ENCODE assay signal across 8 cellular contexts in the genomic region with DNA sequence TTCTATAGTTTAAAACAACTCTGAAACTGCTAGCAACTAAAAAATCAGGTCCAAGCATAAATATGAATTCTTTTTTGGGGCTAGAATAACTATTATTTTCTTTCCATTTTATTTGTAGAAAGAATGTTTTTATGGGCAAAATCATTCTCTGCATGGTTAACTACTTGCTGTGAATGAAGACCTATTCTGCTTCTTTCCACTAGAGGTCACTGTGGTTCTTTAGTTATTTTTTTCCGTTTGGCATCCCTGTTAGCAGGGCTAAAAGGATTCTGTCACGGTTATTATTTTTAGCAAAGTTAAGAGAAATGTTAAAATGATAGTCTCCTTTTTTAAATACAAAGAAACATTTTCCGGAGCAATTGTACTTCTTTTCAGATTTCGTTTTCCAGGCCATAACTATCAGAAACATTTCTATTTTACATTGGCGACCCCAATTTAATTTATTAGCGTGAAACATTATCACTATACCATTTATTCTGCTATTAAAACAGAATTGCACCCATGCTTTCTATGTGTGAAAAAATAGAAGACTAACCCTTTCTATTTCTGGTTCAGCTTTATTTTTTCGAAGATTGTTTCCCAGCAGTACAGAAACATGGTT.
DNase-seq lines count a peak whose midpoint lies in the region; ATAC-seq, FAIRE-seq and TF ChIP-seq lines count a peak whose summit lies in the region.

No MANE protein-coding gene starts in this region.

- peak; percentile 43 for TF ChIP-seq CTCF in Calu3 (IDR thresholded peaks at IDR 0.05; ENCODE audit: unreplicated experiment)
- peak; percentile 91 for TF ChIP-seq CTCF in endothelial cell (IDR thresholded peaks at IDR 0.05; ENCODE audit: unreplicated experiment)
- peak; percentile 90 for TF ChIP-seq CTCF in neural crest cell (conservative IDR thresholded peaks at IDR 0.05)

- BruUV-seq in Calu3 (replicated peaks; lab: Mats Ljungman, UMichigan), result no TSS peak

- H3K9me3 Mint-ChIP-seq in Calu3 (ENCODE audit: low read depth, unreplicated experiment), result peaks cover 7% of the 10 kb centered on the region
- H3K9me3 Mint-ChIP-seq in endothelial cell (ENCODE audit: unreplicated experiment), result no peaks in the 10 kb centered on the region
- peaks cover 5% of the 10 kb centered on the region for H3K9me3 Mint-ChIP-seq in neural crest cell

- ATAC-seq in GM19438 (IDR thresholded peaks at IDR 0.05; ENCODE audit: low read depth, unreplicated experiment), result peak; percentile 54

- H3K36me3 Mint-ChIP-seq in Calu3 (ENCODE audit: insufficient read depth, unreplicated experiment) (no peaks in the 10 kb centered on the region), endothelial cell (ENCODE audit: low read depth, unreplicated experiment) (no peaks in the 10 kb centered on the region), neural crest cell (ENCODE audit: low read depth) (no peaks in the 10 kb centered on the region)

- CTCF ChIA-PET in Calu3 (lab: Charles Lee), result interaction anchor here (0.9 kb wide), 1 partner anchor 97 kb away, joined by 4 read pairs; no protein-coding TSS in a partner anchor

- H3K4me3 Mint-ChIP-seq in Calu3 (ENCODE audit: low read depth, unreplicated experiment) (no peak overlapping the region), endothelial cell (ENCODE audit: unreplicated experiment) (no peak overlapping the region), neural crest cell (no peak overlapping the region)

- FAIRE-seq in RCC 7860 (lab: Jason Lieb, UNC), result peak; percentile 91

- DNase-seq in Calu3, result no peak
- DNase-seq in Jurkat, Clone E6-1 (ENCODE audit: low read depth, low spot score), result peak; percentile 15
- peak; percentile 63 for DNase-seq in RCC 7860 (ENCODE audit: low spot score)
- DNase-seq in endothelial cell (ENCODE audit: low spot score), result no peak
- DNase-seq in neural crest cell (ENCODE audit: low read depth, low spot score), result no peak
- no peak for DNase-seq in activated CD4-positive, CD25-positive, alpha-beta regulatory T cell (lab: John Stamatoyannopoulos, UW)
- no peak for DNase-seq in activated CD4-positive, alpha-beta T cell treated with anti-CD3 and anti-CD28 coated beads for 1 hour

- H3K4me1 Mint-ChIP-seq in Calu3 (ENCODE audit: low read depth, unreplicated experiment), result peaks cover 13% of the 10 kb centered on the region
- H3K4me1 Mint-ChIP-seq in endothelial cell (ENCODE audit: unreplicated experiment), result peaks cover 7% of the 10 kb centered on the region
- H3K4me1 Mint-ChIP-seq in neural crest cell, result peaks cover 7% of the 10 kb centered on the region

- no peaks in the 10 kb centered on the region for H3K27me3 Mint-ChIP-seq in Calu3 (ENCODE audit: unreplicated experiment)
- H3K27me3 Mint-ChIP-seq in endothelial cell (ENCODE audit: unreplicated experiment), result no peaks in the 10 kb centered on the region
- no peaks in the 10 kb centered on the region for H3K27me3 Mint-ChIP-seq in neural crest cell (ENCODE audit: low read depth)

- H3K27ac Mint-ChIP-seq in Calu3 (ENCODE audit: unreplicated experiment), result no peak overlapping the region
- H3K27ac Mint-ChIP-seq in endothelial cell (ENCODE audit: unreplicated experiment), result no peak overlapping the region
- H3K27ac Mint-ChIP-seq in neural crest cell (ENCODE audit: unreplicated experiment), result no peak overlapping the region

- intact Hi-C loops in Calu3 (cut with micrococcal nuclease; ENCODE audit: unreplicated experiment), result loop anchor here (1.0 to 2.0 kb wide), 5 partner anchors 97 to 803 kb away; no protein-coding TSS in a partner anchor

- H3K4me3 ChIP-seq in Jurkat, Clone E6-1 (ENCODE audit: low read length), result no peak overlapping the region

Comparison
In these comparisons a context has a peak if more than half of its experiments do, and no peak if none do; other contexts are left out.
1. DNase-seq: peak in Jurkat, Clone E6-1 (single experiment) and RCC 7860 (single experiment); none in Calu3 (single experiment), endothelial cell (single experiment), neural crest cell (single experiment), activated CD4-positive, CD25-positive, alpha-beta regulatory T cell (0 of 4) and activated CD4-positive, alpha-beta T cell treated with anti-CD3 and anti-CD28 coated beads for 1 hour (single experiment).
2. Peak in every context shown above with its lines, with median percentiles within 50 percentile points of each other: CTCF ChIP-seq.